24 cellular contexts compared by ENCODE assay signal in the genomic region with DNA sequence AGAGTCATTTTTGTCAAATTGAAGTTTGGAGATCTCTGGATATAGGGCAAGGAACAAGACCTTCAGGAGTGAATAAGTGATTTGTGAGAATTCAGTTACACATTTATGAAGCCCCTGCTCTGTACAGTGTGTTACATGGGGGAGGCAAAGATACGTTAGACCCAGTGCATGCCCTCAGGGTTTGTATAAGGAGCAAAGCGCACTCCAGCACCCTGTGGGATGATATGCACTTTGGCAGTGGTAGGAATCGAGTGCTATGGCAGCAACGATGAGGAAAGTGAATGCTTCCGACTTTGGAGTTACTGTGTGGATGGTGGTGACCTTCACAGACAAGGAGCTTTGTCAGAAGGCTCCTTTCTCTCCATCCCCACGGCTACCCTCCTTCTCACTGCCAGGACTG.
DNase-seq lines count a peak whose midpoint lies in the region; ATAC-seq, FAIRE-seq and TF ChIP-seq lines count a peak whose summit lies in the region.
"Had no signal": no experiment of that assay in that cellular context is flagged by ENCODE, and none has a peak within 500 bp of the region (broad histone marks: within the 10 kb centered on the region; RNA-seq: fewer than 3 reads in every experiment).

No MANE protein-coding gene starts in this region.

- 0 out of 2 replicates have a peak, but pooled peaks cover under 1% of the 10 kb centered on the region for H3K27me3 Mint-ChIP-seq in H9 (ENCODE audit: low read depth)
- no peaks in the 10 kb centered on the region for H3K27me3 Mint-ChIP-seq in dendritic cell treated with granulocyte-macrophage colony-stimulating factor and Interleukin-4, amounts not matched to agents 40 ng/mL and 50 ng/mL, for 4 days
- H3K27me3 Mint-ChIP-seq: CD4-positive, alpha-beta memory T cell; CD4-positive, CD25-positive, alpha-beta regulatory T cell had no signal

- no peak overlapping the region for H2AFZ ChIP-seq in H9 (ENCODE audit: low read length)
- no peak overlapping the region for H2AFZ ChIP-seq in GM12878 (ENCODE audit: control insufficient read depth, low read depth, low read length)

- H3K27me3 ChIP-seq in H9 (ENCODE audit: insufficient read depth, low read length) (no peaks in the 10 kb centered on the region), GM12878 (replicated peaks in 1 of 2; ENCODE audit: control insufficient read depth in 2 of 2, insufficient read depth in 2 of 2, low read length in 1 of 2) (no peaks in the 10 kb centered on the region), small intestine (ENCODE audit: control insufficient read depth in 2 of 2, insufficient read depth in 2 of 2, low read length in 2 of 2) (no peaks in the 10 kb centered on the region)
- H3K27me3 ChIP-seq: BE2C, BLaER1 had no signal

- H3K4me1 Mint-ChIP-seq in H9, result peaks cover 2 to 3% of the 10 kb centered on the region in 2 experiments; a peak in 2 of 4 replicates
- H3K4me1 Mint-ChIP-seq in dendritic cell treated with granulocyte-macrophage colony-stimulating factor and Interleukin-4, amounts not matched to agents 40 ng/mL and 50 ng/mL, for 4 days (ENCODE audit: low read depth), result peaks cover 9% of the 10 kb centered on the region

- H3T11ph ChIP-seq in H9 (ENCODE audit: low read length), result no peak overlapping the region

- RAD21 ChIA-PET in GM12878 (lab: Charles Lee; ENCODE audit: unreplicated experiment), result no interaction called here

- H3K9me3 Mint-ChIP-seq in H9, result no peaks in the 10 kb centered on the region
- H3K9me3 Mint-ChIP-seq in dendritic cell treated with granulocyte-macrophage colony-stimulating factor and Interleukin-4, amounts not matched to agents 40 ng/mL and 50 ng/mL, for 4 days, result peaks cover 10% of the 10 kb centered on the region
- H3K9me3 Mint-ChIP-seq: CD4-positive, CD25-positive, alpha-beta regulatory T cell had no signal

- CTCF ChIA-PET in GM12878 (lab: Yijun Ruan, JAX), result no interaction called here

- no peak overlapping the region for H3K9ac ChIP-seq in H9 (ENCODE audit: extremely low read depth, insufficient read length, low read length)
- H3K9ac ChIP-seq in GM12878 (ENCODE audit: control insufficient read depth, insufficient read depth, low read length), result no peak overlapping the region
- H3K9ac ChIP-seq: BLaER1 had no signal

- H3K9me3 ChIP-seq in H9 (ENCODE audit: control insufficient read depth, low read depth, low read length) (no peaks in the 10 kb centered on the region), GM12878 (replicated peaks; ENCODE audit: control insufficient read depth, insufficient read depth, low read length) (no peaks in the 10 kb centered on the region), small intestine (ENCODE audit: control insufficient read depth, low read depth) (no peaks in the 10 kb centered on the region)
- H3K9me3 ChIP-seq: BE2C had no signal

- H3K27ac ChIP-seq in H9 (ENCODE audit: insufficient read length, low read depth, low read length), result no peak overlapping the region
- no peak overlapping the region for H3K27ac ChIP-seq in GM12878 (ENCODE audit: control insufficient read depth, insufficient read depth)
- no peak overlapping the region for H3K27ac ChIP-seq in small intestine (ENCODE audit: low read depth in 1 of 2, low read length in 1 of 2)
- H3K27ac ChIP-seq: BLaER1 had no signal

- intact Hi-C loops in GM12878 (cut with micrococcal nuclease; ENCODE audit: unreplicated experiment), result no loop called here
- intact Hi-C loops in dendritic cell treated with granulocyte-macrophage colony-stimulating factor and Interleukin-4, amounts not matched to agents 40 ng/mL and 50 ng/mL, for 4 days (cut with micrococcal nuclease), result no loop called here

- no peak overlapping the region for H3K27ac Mint-ChIP-seq in H9
- peak overlapping the region; percentile 39 for H3K27ac Mint-ChIP-seq in dendritic cell treated with granulocyte-macrophage colony-stimulating factor and Interleukin-4, amounts not matched to agents 40 ng/mL and 50 ng/mL, for 4 days

- DNase-seq in H9, result no peak
- DNase-seq in GM12878 (ENCODE audit: low read depth, low spot score), result no peak
- no peak for DNase-seq in GM20000 (ENCODE audit: low spot score)
- DNase-seq in small intestine, result no peak
- DNase-seq: 8988T; ACHN; BE2C; C1 segment of cervical spinal cord; CD4-positive, alpha-beta memory T cell; CD4-positive, CD25-positive, alpha-beta regulatory T cell; CD8-positive, alpha-beta memory T cell; COR-L47; DMS 273 treated with DMSO at 0.1 percent for 48 hours; DMS153; DMS53; DMS79; DND-41; EL; GDM1 had no signal

- TSS peak; percentile 49 for BruUV-seq in GM12878 (replicated peaks; lab: Mats Ljungman, UMichigan)

- TF ChIP-seq EP300 in GM12878 (IDR thresholded peaks at IDR 0.05; ENCODE audit: borderline replicate concordance in 1 of 2, control insufficient read depth in 1 of 2, low read depth in 2 of 2, low read length in 2 of 2), result no peak

- H3K4me1 ChIP-seq in H9 (ENCODE audit: insufficient read depth, low read length) (no peaks in the 10 kb centered on the region), GM12878 (ENCODE audit: control insufficient read depth, insufficient read depth, low read length) (no peaks in the 10 kb centered on the region), small intestine (ENCODE audit: control insufficient read depth in 2 of 2, insufficient read depth in 1 of 2, low read depth in 1 of 2, low read length in 1 of 2) (no peaks in the 10 kb centered on the region)
- H3K4me1 ChIP-seq: BE2C had no signal

- POLR2A ChIA-PET in GM12878 (lab: Charles Lee), result no interaction called here

- H2BK120ac ChIP-seq in H9 (ENCODE audit: low read depth, low read length, poor library complexity, severe bottlenecking), result no peak overlapping the region

- H3K14ac ChIP-seq in H9 (ENCODE audit: insufficient read depth, low read length), result peak overlapping the region; percentile 29; the same call in 1 of the 2 replicates

- H3K36me3 ChIP-seq in GM12878 (ENCODE audit: control insufficient read depth in 2 of 2, insufficient read depth in 2 of 2, low read length in 1 of 2) (no peaks in the 10 kb centered on the region; a peak in 4 of 4 replicates), small intestine (ENCODE audit: control insufficient read depth in 2 of 2, insufficient read depth in 2 of 2, low read length in 2 of 2) (peaks cover 0 to 6% of the 10 kb centered on the region in 2 donors)
- H3K36me3 ChIP-seq: BE2C had no signal

- no peak overlapping the region for H2BK5ac ChIP-seq in H9 (ENCODE audit: insufficient read length, low read length)

- H3K4me2 ChIP-seq in H9 (ENCODE audit: insufficient read depth, insufficient read length, low read length) (no peak overlapping the region), GM12878 (ENCODE audit: control insufficient read depth, insufficient read depth) (no peak overlapping the region)
- H3K4me2 ChIP-seq: BLaER1 had no signal

- H3K4me3 ChIP-seq in GM12878, result no peak overlapping the region
- H3K4me3 ChIP-seq in small intestine (ENCODE audit: low read depth in 1 of 2, low read length in 2 of 2), result no peak overlapping the region
- H3K4me3 ChIP-seq: BLaER1 had no signal

- no peaks in the 10 kb centered on the region for H3K36me3 Mint-ChIP-seq in H9 (ENCODE audit: insufficient read depth in 1 of 3, low read depth in 3 of 3)
- peaks cover 49% of the 10 kb centered on the region for H3K36me3 Mint-ChIP-seq in dendritic cell treated with granulocyte-macrophage colony-stimulating factor and Interleukin-4, amounts not matched to agents 40 ng/mL and 50 ng/mL, for 4 days (ENCODE audit: low read depth)

- H3K23me2 ChIP-seq in H9 (ENCODE audit: insufficient read length, low read depth, low read length, poor library complexity, severe bottlenecking), result no peaks in the 10 kb centered on the region

- no peak overlapping the region for H3K23ac ChIP-seq in H9 (ENCODE audit: insufficient read length, low read depth, low read length)

- no peak for TF ChIP-seq RAD21 in GM12878 (IDR thresholded peaks at IDR 0.05; ENCODE audit: insufficient read depth, low read depth, low read length)

- no peak overlapping the region for H2AK5ac ChIP-seq in H9 (ENCODE audit: insufficient read length, low read length)

- in situ Hi-C loops in GM12878 (cut with MboI), result no loop called here

- no peak for ATAC-seq in GM12878

- FAIRE-seq in GM12878 (lab: Jason Lieb, UNC) (no peak), small intestine (lab: Jason Lieb, UNC) (no peak)
- FAIRE-seq: A204.1, GM12891 had no signal

- WGBS in H9 (ENCODE audit: extremely low coverage, insufficient read length, low lambda C conversion rate), result no CpG with 5 or more reads among the region's 6 CpGs
- 81% methylated on average over 6 of the region's 6 CpGs for WGBS in GM12878 (ENCODE audit: insufficient coverage, insufficient replicate concordance, low lambda C conversion rate, missing lambda C conversion rate)
- 93 to 96% (median 96%) methylated on average over 6 of the region's 6 CpGs for WGBS in small intestine, 3 donors

- H3K4me3 Mint-ChIP-seq in H9, result no peak overlapping the region
- no peak overlapping the region for H3K4me3 Mint-ChIP-seq in dendritic cell treated with granulocyte-macrophage colony-stimulating factor and Interleukin-4, amounts not matched to agents 40 ng/mL and 50 ng/mL, for 4 days
- H3K4me3 Mint-ChIP-seq: CD14-positive monocyte; CD4-positive, alpha-beta memory T cell; CD4-positive, CD25-positive, alpha-beta regulatory T cell; CD8-positive, alpha-beta memory T cell had no signal

- H2BK12ac ChIP-seq in H9 (ENCODE audit: insufficient read length, low read depth, low read length), result no peak overlapping the region

- no peak overlapping the region for H4K5ac ChIP-seq in H9 (ENCODE audit: insufficient read length, low read depth, low read length)

- H3K56ac ChIP-seq in H9 (ENCODE audit: insufficient read length, low read depth, low read length), result no peak overlapping the region

- TF ChIP-seq CTCF in H9 (conservative IDR thresholded peaks at IDR 0.05), result no peak
- no peak for TF ChIP-seq CTCF in GM12878 (IDR thresholded peaks at IDR 0.05 in 2 of 3, conservative IDR thresholded peaks at IDR 0.05 in 1 of 3; ENCODE audit: control insufficient read depth in 2 of 3, extremely low read depth in 1 of 3, insufficient read depth in 1 of 3, low read depth in 3 of 3, low read length in 3 of 3)
- no peak for TF ChIP-seq CTCF in GM20000 (IDR thresholded peaks at IDR 0.05; ENCODE audit: extremely low read depth, missing control alignments)

- no peak overlapping the region for H4K91ac ChIP-seq in H9 (ENCODE audit: insufficient read length, low read depth, low read length)

- no peak for TF ChIP-seq POLR2A in GM12878 (IDR thresholded peaks at IDR 0.05; ENCODE audit: low read depth, low read length)

- H2BK20ac ChIP-seq in H9 (ENCODE audit: low read depth, low read length, poor library complexity, severe bottlenecking), result no peak overlapping the region

- no peaks in the 10 kb centered on the region for H4K20me1 ChIP-seq in H9 (ENCODE audit: control insufficient read depth, insufficient read depth, insufficient read length)
- no peaks in the 10 kb centered on the region for H4K20me1 ChIP-seq in GM12878 (ENCODE audit: control insufficient read depth, insufficient read depth)
- H4K20me1 ChIP-seq: BLaER1 had no signal

- SMC1A ChIA-PET in GM12878 (lab: Charles Lee; ENCODE audit: uncharacterized antibody, unreplicated experiment), result no interaction called here

- no peaks in the 10 kb centered on the region for H3K79me2 ChIP-seq in H9 (ENCODE audit: insufficient read depth, low read length)
- H3K79me2 ChIP-seq in GM12878 (ENCODE audit: control insufficient read depth, insufficient read depth, low read length), result no peaks in the 10 kb centered on the region

- no peak overlapping the region for H2BK15ac ChIP-seq in H9 (ENCODE audit: low read depth, low read length)

- H3K4ac ChIP-seq in H9 (ENCODE audit: low read depth, low read length), result no peak overlapping the region

- H4K8ac ChIP-seq in H9 (replicated peaks; ENCODE audit: insufficient read length, low read depth, low read length), result no peak overlapping the region

- H3K18ac ChIP-seq in H9 (ENCODE audit: insufficient read length, low read depth, low read length), result no peak overlapping the region

- no peaks in the 10 kb centered on the region for H3K79me1 ChIP-seq in H9 (ENCODE audit: insufficient read depth, low read depth, low read length, poor library complexity, severe bottlenecking)
